In the genomic region with DNA sequence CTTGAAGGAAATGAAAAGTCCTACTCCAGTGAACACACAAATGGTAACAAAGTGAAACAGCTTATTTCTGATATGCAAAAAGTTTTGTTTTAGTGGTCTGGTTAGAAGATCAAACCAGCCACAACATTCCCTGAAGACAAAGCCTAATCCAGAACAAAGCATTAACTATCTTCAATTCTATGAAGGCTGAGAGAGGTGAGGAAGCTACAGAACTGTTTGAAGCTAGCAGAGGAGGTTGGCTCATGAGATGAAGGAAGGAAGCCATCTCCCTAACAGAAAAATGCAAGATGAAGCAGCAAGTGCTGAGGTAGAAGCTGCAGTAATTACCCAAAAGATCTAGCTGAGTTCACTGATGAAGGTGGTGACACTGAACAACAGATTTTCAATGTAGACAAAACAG, we compare ENCODE assay signal across 18 cellular contexts.
"Had no signal": no experiment of that assay in that cellular context is flagged by ENCODE, and none has a peak within 500 bp of the region (broad histone marks: within the 10 kb centered on the region; RNA-seq: fewer than 3 reads in every experiment).

No MANE protein-coding gene starts in this region.

- H3K9me3 Mint-ChIP-seq: natural killer cell, type B pancreatic cell had no signal

- H3K27ac ChIP-seq: heart left ventricle, pancreas, suprapubic skin, thyroid gland had no signal

- H3K9me3 ChIP-seq: heart left ventricle, pancreas, suprapubic skin, thyroid gland had no signal

- H3K4me1 ChIP-seq: heart left ventricle, pancreas, suprapubic skin, thyroid gland had no signal

- H3K27ac Mint-ChIP-seq: natural killer cell, progenitor cell of endocrine pancreas, type B pancreatic cell had no signal

- ATAC-seq: esophagus mucosa, heart left ventricle, left colon, left ventricle myocardium superior, natural killer cell, pancreas, right cardiac atrium had no signal

- H3K27me3 ChIP-seq: pancreas, thyroid gland had no signal

- H3K36me3 ChIP-seq: heart left ventricle, pancreas, suprapubic skin, thyroid gland had no signal

- H3K4me3 ChIP-seq: heart left ventricle, lung, pancreas, suprapubic skin, thyroid gland had no signal

- H3K4me3 Mint-ChIP-seq: natural killer cell, type B pancreatic cell had no signal

- H3K36me3 Mint-ChIP-seq: natural killer cell, type B pancreatic cell had no signal

- H3K27me3 Mint-ChIP-seq: progenitor cell of endocrine pancreas, type B pancreatic cell had no signal

- DNase-seq: effector memory CD4-positive, alpha-beta T cell; heart left ventricle; hippocampal formation; left colon; left ventricle myocardium superior; mesendoderm; natural killer cell; occipital lobe; pancreas; right cardiac atrium; small intestine; stimulated activated CD4-positive, alpha-beta T cell treated with anti-CD3 and anti-CD28 coated beads, Interleukin-12 subunit alpha, Interleukin-12 subunit beta, amount 100 ng/mL, for 4 hours; thyroid gland had no signal
